Comparison of ENCODE assay signal across 9 cellular contexts in genomic region chr2:101754613-101755012, GRCh38. TPM values are rescaled to one million over a fixed set of nuclear protein-coding genes. Genes with fewer than 3 reads are reported as not detected.
DNase-seq lines count a peak whose midpoint lies in the region; ATAC-seq and TF ChIP-seq lines count a peak whose summit lies in the region.
"Had no signal": no experiment of that assay in that cellular context is flagged by ENCODE, and none has a peak within 500 bp of the region (broad histone marks: within the 10 kb centered on the region; RNA-seq: fewer than 3 reads in every experiment).

No MANE protein-coding gene starts in this region.

- ATAC-seq in HG03432 (IDR thresholded peaks at IDR 0.05; ENCODE audit: unreplicated experiment), result no peak
- ATAC-seq in foreskin keratinocyte, result no peak
- no peak for ATAC-seq in aorta (ENCODE audit: low FRiP score)

- peak overlapping the region; percentile 92 for H3K27ac ChIP-seq in SU-DHL-6 (ENCODE audit: low read depth, low read length)
- peak overlapping the region; percentile 41 for H3K27ac ChIP-seq in hepatocyte
- peak overlapping the region in 3 of 5 donors; percentile 30 to 66 (median 66) for H3K27ac ChIP-seq in stomach
- H3K27ac ChIP-seq in foreskin keratinocyte, result no peak overlapping the region
- H3K27ac ChIP-seq in aorta (ENCODE audit: low read depth in 1 of 2, low read length in 2 of 2), result no peak overlapping the region

- DNase-seq in NCI-H2196 (lab: John Stamatoyannopoulos, UW; ENCODE audit: unreplicated experiment) (peak; percentile 51), NCI-H2196 treated with DMSO at 0.1 percent for 48 hours (lab: John Stamatoyannopoulos, UW; ENCODE audit: unreplicated experiment) (no peak), hepatocyte (ENCODE audit: low spot score) (no peak), stomach (no peak), foreskin keratinocyte (no peak), aorta (no peak)

- H3F3A ChIP-seq in SU-DHL-6 (ENCODE audit: insufficient read depth), result peaks cover 42% of the 10 kb centered on the region

- peaks cover 4% of the 10 kb centered on the region; the same call in 1 of the 2 replicates for H4K20me1 ChIP-seq in SU-DHL-6 (ENCODE audit: low read depth, low read length)
- H4K20me1 ChIP-seq in hepatocyte (ENCODE audit: insufficient read depth, poor library complexity, severe bottlenecking), result peaks cover 48% of the 10 kb centered on the region

- no peaks in the 10 kb centered on the region for H3K27me3 ChIP-seq in SU-DHL-6 (ENCODE audit: low read length)
- H3K27me3 ChIP-seq in hepatocyte, result no peaks in the 10 kb centered on the region
- H3K27me3 ChIP-seq in stomach, result no peaks in the 10 kb centered on the region
- H3K27me3 ChIP-seq in foreskin keratinocyte, result no peaks in the 10 kb centered on the region
- no peaks in the 10 kb centered on the region for H3K27me3 ChIP-seq in aorta (ENCODE audit: control insufficient read depth in 1 of 2, insufficient read depth in 2 of 2, low read length in 1 of 2)

- peak overlapping the region; percentile 78 for H3K4me2 ChIP-seq in SU-DHL-6 (ENCODE audit: low read depth, low read length, poor library complexity, severe bottlenecking)
- peak overlapping the region; percentile 35 for H3K4me2 ChIP-seq in hepatocyte

- WGBS in hepatocyte (ENCODE audit: low lambda C conversion rate, missing lambda C conversion rate), result 77% methylated on average over 2 of the region's 2 CpGs
- 15 to 50% (median 29%) methylated on average over 2 of the region's 2 CpGs for WGBS in stomach, 5 donors
- 6 to 7% methylated on average over 2 of the region's 2 CpGs for WGBS in aorta, 2 donors

- H3K9me2 ChIP-seq in SU-DHL-6 (replicated peaks; ENCODE audit: insufficient read depth, low read length) (no peaks in the 10 kb centered on the region), hepatocyte (replicated peaks; ENCODE audit: insufficient read depth) (no peaks in the 10 kb centered on the region)

- H3K4me3 ChIP-seq in SU-DHL-6 (ENCODE audit: insufficient read depth, low read length, poor library complexity, severe bottlenecking) (peak overlapping the region; percentile 32), hepatocyte (no peak overlapping the region), stomach (no peak overlapping the region), aorta (ENCODE audit: low read length in 2 of 2) (no peak overlapping the region)
- H3K4me3 ChIP-seq: thoracic aorta had no signal

- intact Hi-C loops in stomach (cut with DNase I; ENCODE audit: low total_unique reads), result no loop called here
- intact Hi-C loops in aorta (cut with DNase I), result no loop called here

- no peak overlapping the region for H2AFZ ChIP-seq in SU-DHL-6 (ENCODE audit: low read depth, low read length, severe bottlenecking)
- H2AFZ ChIP-seq in hepatocyte, result no peak overlapping the region

- TF ChIP-seq CTCF in SU-DHL-6 (IDR thresholded peaks at IDR 0.05; ENCODE audit: insufficient read depth, low read length, poor library complexity, severe bottlenecking), result no peak
- TF ChIP-seq CTCF in hepatocyte (IDR thresholded peaks at IDR 0.05; ENCODE audit: poor library complexity), result no peak
- TF ChIP-seq CTCF in stomach (IDR thresholded peaks at IDR 0.05), result no peak
- TF ChIP-seq CTCF in foreskin keratinocyte (conservative IDR thresholded peaks at IDR 0.05), result no peak

- H3K4me1 ChIP-seq in hepatocyte (ENCODE audit: insufficient read depth) (peaks cover 37% of the 10 kb centered on the region), stomach (peaks cover 38 to 76% (median 55%) of the 10 kb centered on the region in 4 donors), foreskin keratinocyte (peaks cover 21% of the 10 kb centered on the region), aorta (ENCODE audit: control insufficient read depth in 1 of 2, insufficient read depth in 2 of 2, low read length in 2 of 2) (peaks cover 10 to 29% of the 10 kb centered on the region in 2 donors)

- H3K9me3 ChIP-seq in SU-DHL-6 (ENCODE audit: insufficient read depth, low read length), result no peaks in the 10 kb centered on the region
- no peaks in the 10 kb centered on the region for H3K9me3 ChIP-seq in hepatocyte (ENCODE audit: low read depth)
- no peaks in the 10 kb centered on the region for H3K9me3 ChIP-seq in stomach
- no peaks in the 10 kb centered on the region for H3K9me3 ChIP-seq in aorta (ENCODE audit: control insufficient read depth, low read length)
- H3K9me3 ChIP-seq: thoracic aorta had no signal

- H3K36me3 ChIP-seq in SU-DHL-6 (ENCODE audit: low read length), result no peaks in the 10 kb centered on the region
- no peaks in the 10 kb centered on the region for H3K36me3 ChIP-seq in hepatocyte (replicated peaks; ENCODE audit: insufficient read depth, low read depth)
- no peaks in the 10 kb centered on the region for H3K36me3 ChIP-seq in stomach
- no peaks in the 10 kb centered on the region for H3K36me3 ChIP-seq in aorta (ENCODE audit: control insufficient read depth in 1 of 2, insufficient read depth in 2 of 2, low read length in 1 of 2)
- H3K36me3 ChIP-seq: thoracic aorta had no signal

- peak overlapping the region; percentile 37 for H3K9ac ChIP-seq in SU-DHL-6 (ENCODE audit: low read length)

- TF ChIP-seq POLR2A in stomach (IDR thresholded peaks at IDR 0.05), result no peak

- peaks cover 85% of the 10 kb centered on the region for H3K79me2 ChIP-seq in SU-DHL-6 (ENCODE audit: insufficient read depth, low read length)
- H3K79me2 ChIP-seq in hepatocyte, result peaks cover 89% of the 10 kb centered on the region

- no peak for TF ChIP-seq EP300 in stomach (IDR thresholded peaks at IDR 0.05)

RNA-seq across cellular contexts. Expression of gene MAP4K4, which starts 57.1 kb away (rescaled TPM):
- total RNA-seq in hepatocyte (75.5 and 84.4 TPM in 2 replicates), stomach (10 to 100 TPM; 15.6 to 71.6 (median 29.0) TPM), foreskin keratinocyte (99.2 and 107 TPM in 2 replicates), aorta (100 to 1,000 TPM in 1 of 2 donors, 10 to 100 TPM in 1; 85.4 to 112 TPM)
- polyA plus RNA-seq in hepatocyte (59.1 and 60.6 TPM in 2 replicates), stomach (10 to 100 TPM in 2 of 3 donors, 1 to 10 TPM in 1; 9.6 to 41.8 (median 18.6) TPM), foreskin keratinocyte (40.3 and 41.7 TPM in 2 replicates), aorta (10 to 100 TPM; 22.9 to 31.6 TPM)

Comparison
In these comparisons a context has a peak if more than half of its experiments do, and no peak if none do; other contexts are left out.
1. H3K27ac ChIP-seq: peak in SU-DHL-6 (single experiment), hepatocyte (single experiment) and stomach (3 of 5); none in foreskin keratinocyte (single experiment) and aorta (0 of 2).